In genomic region chr3:49716691-49717538, GRCh38 we compare ENCODE assay signal across 1 cellular context.
TF ChIP-seq lines count a peak whose summit lies in the region.

No MANE protein-coding gene starts in this region.

TF ChIP-seq in GM12878, 131 proteins besides CTCF, POLR2A, EP300 and RAD21:
- TF ChIP-seq NR2C2 (IDR thresholded peaks at IDR 0.05; ENCODE audit: borderline replicate concordance, control insufficient read depth, insufficient read length, low read depth) = no peak
- peak; percentile 15; the same call in 1 of the 2 replicates for TF ChIP-seq POLR2AphosphoS5 (IDR thresholded peaks at IDR 0.05; ENCODE audit: low read length)
